ENCODE assay signal across 8 cellular contexts in genomic region chr4:140343303-140343702, GRCh38.
DNase-seq lines count a peak whose midpoint lies in the region; ATAC-seq, FAIRE-seq and TF ChIP-seq lines count a peak whose summit lies in the region.

No MANE protein-coding gene starts in this region.

- peak; percentile 91 for ATAC-seq in GM19324 (IDR thresholded peaks at IDR 0.05; ENCODE audit: low FRiP score, unreplicated experiment)
- ATAC-seq in HG03159 (IDR thresholded peaks at IDR 0.05; ENCODE audit: unreplicated experiment): peak; percentile 73

- DNase-seq in retinal pigment epithelial cell (ENCODE audit: low read depth): no peak
- no peak for DNase-seq in cortex of kidney (lab: John Stamatoyannopoulos, UW)
- no peak for DNase-seq in stimulated activated CD4-positive, alpha-beta T cell treated with anti-CD3 and anti-CD28 coated beads, Interleukin-15, amount 100 ng/mL, for 24 hours
- DNase-seq in DMS114 treated with DMSO at 0.1 percent for 48 hours (lab: John Stamatoyannopoulos, UW; ENCODE audit: unreplicated experiment): no peak
- no peak for DNase-seq in activated naive CD4-positive, alpha-beta T cell treated with Interleukin-2 at 50 U/mL for 16 hours

- H3K4me3 ChIP-seq in retinal pigment epithelial cell (ENCODE audit: low read length): peak overlapping the region; percentile 19

- FAIRE-seq in colon (lab: Jason Lieb, UNC): peak; percentile 79

- TF ChIP-seq CTCF in retinal pigment epithelial cell (conservative IDR thresholded peaks at IDR 0.05; ENCODE audit: low read depth, low read length): no peak
